ENCODE assay signal across 1 cellular context in the genomic region with DNA sequence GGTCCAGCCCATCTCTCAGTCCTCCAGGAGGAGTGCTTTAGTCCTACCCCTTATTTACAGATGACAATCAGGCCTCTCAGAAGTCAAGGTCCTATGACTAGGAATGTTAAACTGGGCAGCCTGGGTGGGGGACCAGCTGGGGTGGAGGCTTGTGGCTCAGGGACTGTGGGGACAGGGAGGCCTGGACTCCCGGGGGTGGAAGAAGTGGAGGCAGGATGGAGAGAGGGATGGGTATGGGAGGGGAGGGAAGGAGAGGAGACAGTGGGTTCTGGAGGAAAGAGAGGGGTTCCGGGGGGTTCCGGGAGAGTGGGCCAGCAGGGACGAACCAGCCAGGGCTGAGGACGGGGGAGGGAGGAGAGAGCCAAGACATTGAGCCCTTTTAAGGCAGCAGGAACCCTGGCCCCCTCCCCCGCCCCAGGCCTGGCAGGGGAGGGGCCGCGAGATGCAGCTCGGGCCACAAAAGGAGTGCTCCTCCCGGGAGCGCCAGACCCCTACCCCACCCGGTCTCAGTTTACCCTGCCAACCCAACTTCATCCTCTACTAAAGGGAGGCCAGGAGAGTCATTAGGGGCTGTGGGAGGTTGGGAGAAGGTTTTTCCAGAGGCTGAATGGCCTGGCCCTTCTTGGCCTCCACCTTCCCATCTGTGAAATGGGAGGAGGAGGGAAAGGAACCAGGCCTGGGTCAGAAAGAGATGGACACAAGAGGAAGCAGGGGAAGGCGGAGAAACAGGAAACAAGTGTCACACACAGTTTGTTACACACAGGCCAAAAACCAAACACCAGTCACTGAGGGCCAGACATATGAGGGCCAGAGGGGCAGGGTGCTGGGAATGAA.
TF ChIP-seq lines count a peak whose summit lies in the region.

No MANE protein-coding gene starts in this region.

TF ChIP-seq in HepG2, 621 proteins besides CTCF, POLR2A, EP300 and RAD21 (continued from another document and continues in another):
- TF ChIP-seq, protein P1, sequence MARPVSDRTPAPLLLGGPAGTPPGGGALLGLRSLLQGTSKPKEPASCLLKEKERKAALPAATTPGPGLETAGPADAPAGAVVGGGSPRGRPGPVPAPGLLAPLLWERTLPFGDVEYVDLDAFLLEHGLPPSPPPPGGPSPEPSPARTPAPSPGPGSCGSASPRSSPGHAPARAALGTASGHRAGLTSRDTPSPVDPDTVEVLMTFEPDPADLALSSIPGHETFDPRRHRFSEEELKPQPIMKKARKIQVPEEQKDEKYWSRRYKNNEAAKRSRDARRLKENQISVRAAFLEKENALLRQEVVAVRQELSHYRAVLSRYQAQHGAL (CRISPR knock-in tag; IDR thresholded peaks at IDR 0.05; ENCODE audit: not compliant biosample characterization), result no peak
- TF ChIP-seq RARA (CRISPR knock-in tag; IDR thresholded peaks at IDR 0.05) (0 out of 2 replicates have a peak, but pooled peaks have one; percentile 22), BCL6 (CRISPR knock-in tag; IDR thresholded peaks at IDR 0.05) (no peak), TBX2 (CRISPR knock-in tag; IDR thresholded peaks at IDR 0.05; ENCODE audit: borderline replicate concordance) (no peak), ZNF839 (CRISPR knock-in tag; IDR thresholded peaks at IDR 0.05; ENCODE audit: borderline replicate concordance) (no peak), SAFB2 (CRISPR knock-in tag; IDR thresholded peaks at IDR 0.05; ENCODE audit: borderline replicate concordance, low read depth) (no peak), MTA1 (CRISPR knock-in tag; IDR thresholded peaks at IDR 0.05; ENCODE audit: borderline replicate concordance) (no peak), ZNF33A (CRISPR knock-in tag; IDR thresholded peaks at IDR 0.05; ENCODE audit: borderline replicate concordance) (no peak), ZNF556 (CRISPR knock-in tag; IDR thresholded peaks at IDR 0.05; ENCODE audit: borderline replicate concordance) (no peak), ZC3H13 (CRISPR knock-in tag; IDR thresholded peaks at IDR 0.05) (no peak), PAF1 (CRISPR knock-in tag; IDR thresholded peaks at IDR 0.05) (no peak), ZNF768 (CRISPR knock-in tag; IDR thresholded peaks at IDR 0.05) (no peak), HMGA1 (CRISPR knock-in tag; conservative IDR thresholded peaks at IDR 0.05) (no peak), SYNCRIP (IDR thresholded peaks at IDR 0.05; ENCODE audit: insufficient read depth, low read depth, low read length) (no peak), ZNF431 (CRISPR knock-in tag; IDR thresholded peaks at IDR 0.05; ENCODE audit: borderline replicate concordance, low read depth) (no peak), ZFP82 (CRISPR knock-in tag; IDR thresholded peaks at IDR 0.05; ENCODE audit: borderline replicate concordance) (no peak), ZNF256 (CRISPR knock-in tag; conservative IDR thresholded peaks at IDR 0.05) (no peak), PHF20 (CRISPR knock-in tag; IDR thresholded peaks at IDR 0.05) (no peak), TEAD2 (CRISPR knock-in tag; IDR thresholded peaks at IDR 0.05) (no peak), ZFP62 (CRISPR knock-in tag; IDR thresholded peaks at IDR 0.05) (no peak), NFYC (CRISPR knock-in tag; IDR thresholded peaks at IDR 0.05) (no peak), ASH2L (IDR thresholded peaks at IDR 0.05; ENCODE audit: insufficient read length, low read depth, low read length) (no peak), FIP1L1 (IDR thresholded peaks at IDR 0.05; ENCODE audit: borderline replicate concordance, insufficient read depth, low read depth, low read length) (no peak), MATR3 (CRISPR knock-in tag; IDR thresholded peaks at IDR 0.05) (no peak), MEIS2 (CRISPR knock-in tag; IDR thresholded peaks at IDR 0.05) (no peak), SMARCE1 (IDR thresholded peaks at IDR 0.05; ENCODE audit: borderline replicate concordance) (no peak), NFKBIZ (CRISPR knock-in tag; IDR thresholded peaks at IDR 0.05) (no peak), SMC3 (IDR thresholded peaks at IDR 0.05; ENCODE audit: low read length) (no peak)
- TF ChIP-seq, protein P2, sequence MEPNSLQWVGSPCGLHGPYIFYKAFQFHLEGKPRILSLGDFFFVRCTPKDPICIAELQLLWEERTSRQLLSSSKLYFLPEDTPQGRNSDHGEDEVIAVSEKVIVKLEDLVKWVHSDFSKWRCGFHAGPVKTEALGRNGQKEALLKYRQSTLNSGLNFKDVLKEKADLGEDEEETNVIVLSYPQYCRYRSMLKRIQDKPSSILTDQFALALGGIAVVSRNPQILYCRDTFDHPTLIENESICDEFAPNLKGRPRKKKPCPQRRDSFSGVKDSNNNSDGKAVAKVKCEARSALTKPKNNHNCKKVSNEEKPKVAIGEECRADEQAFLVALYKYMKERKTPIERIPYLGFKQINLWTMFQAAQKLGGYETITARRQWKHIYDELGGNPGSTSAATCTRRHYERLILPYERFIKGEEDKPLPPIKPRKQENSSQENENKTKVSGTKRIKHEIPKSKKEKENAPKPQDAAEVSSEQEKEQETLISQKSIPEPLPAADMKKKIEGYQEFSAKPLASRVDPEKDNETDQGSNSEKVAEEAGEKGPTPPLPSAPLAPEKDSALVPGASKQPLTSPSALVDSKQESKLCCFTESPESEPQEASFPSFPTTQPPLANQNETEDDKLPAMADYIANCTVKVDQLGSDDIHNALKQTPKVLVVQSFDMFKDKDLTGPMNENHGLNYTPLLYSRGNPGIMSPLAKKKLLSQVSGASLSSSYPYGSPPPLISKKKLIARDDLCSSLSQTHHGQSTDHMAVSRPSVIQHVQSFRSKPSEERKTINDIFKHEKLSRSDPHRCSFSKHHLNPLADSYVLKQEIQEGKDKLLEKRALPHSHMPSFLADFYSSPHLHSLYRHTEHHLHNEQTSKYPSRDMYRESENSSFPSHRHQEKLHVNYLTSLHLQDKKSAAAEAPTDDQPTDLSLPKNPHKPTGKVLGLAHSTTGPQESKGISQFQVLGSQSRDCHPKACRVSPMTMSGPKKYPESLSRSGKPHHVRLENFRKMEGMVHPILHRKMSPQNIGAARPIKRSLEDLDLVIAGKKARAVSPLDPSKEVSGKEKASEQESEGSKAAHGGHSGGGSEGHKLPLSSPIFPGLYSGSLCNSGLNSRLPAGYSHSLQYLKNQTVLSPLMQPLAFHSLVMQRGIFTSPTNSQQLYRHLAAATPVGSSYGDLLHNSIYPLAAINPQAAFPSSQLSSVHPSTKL (CRISPR knock-in tag; IDR thresholded peaks at IDR 0.05), result 0 out of 2 replicates have a peak, but pooled peaks have one; percentile 18
- TF ChIP-seq, protein P3, sequence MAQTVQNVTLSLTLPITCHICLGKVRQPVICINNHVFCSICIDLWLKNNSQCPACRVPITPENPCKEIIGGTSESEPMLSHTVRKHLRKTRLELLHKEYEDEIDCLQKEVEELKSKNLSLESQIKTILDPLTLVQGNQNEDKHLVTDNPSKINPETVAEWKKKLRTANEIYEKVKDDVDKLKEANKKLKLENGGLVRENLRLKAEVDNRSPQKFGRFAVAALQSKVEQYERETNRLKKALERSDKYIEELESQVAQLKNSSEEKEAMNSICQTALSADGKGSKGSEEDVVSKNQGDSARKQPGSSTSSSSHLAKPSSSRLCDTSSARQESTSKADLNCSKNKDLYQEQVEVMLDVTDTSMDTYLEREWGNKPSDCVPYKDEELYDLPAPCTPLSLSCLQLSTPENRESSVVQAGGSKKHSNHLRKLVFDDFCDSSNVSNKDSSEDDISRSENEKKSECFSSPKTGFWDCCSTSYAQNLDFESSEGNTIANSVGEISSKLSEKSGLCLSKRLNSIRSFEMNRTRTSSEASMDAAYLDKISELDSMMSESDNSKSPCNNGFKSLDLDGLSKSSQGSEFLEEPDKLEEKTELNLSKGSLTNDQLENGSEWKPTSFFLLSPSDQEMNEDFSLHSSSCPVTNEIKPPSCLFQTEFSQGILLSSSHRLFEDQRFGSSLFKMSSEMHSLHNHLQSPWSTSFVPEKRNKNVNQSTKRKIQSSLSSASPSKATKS (CRISPR knock-in tag; IDR thresholded peaks at IDR 0.05), result no peak
- TF ChIP-seq, protein P4, sequence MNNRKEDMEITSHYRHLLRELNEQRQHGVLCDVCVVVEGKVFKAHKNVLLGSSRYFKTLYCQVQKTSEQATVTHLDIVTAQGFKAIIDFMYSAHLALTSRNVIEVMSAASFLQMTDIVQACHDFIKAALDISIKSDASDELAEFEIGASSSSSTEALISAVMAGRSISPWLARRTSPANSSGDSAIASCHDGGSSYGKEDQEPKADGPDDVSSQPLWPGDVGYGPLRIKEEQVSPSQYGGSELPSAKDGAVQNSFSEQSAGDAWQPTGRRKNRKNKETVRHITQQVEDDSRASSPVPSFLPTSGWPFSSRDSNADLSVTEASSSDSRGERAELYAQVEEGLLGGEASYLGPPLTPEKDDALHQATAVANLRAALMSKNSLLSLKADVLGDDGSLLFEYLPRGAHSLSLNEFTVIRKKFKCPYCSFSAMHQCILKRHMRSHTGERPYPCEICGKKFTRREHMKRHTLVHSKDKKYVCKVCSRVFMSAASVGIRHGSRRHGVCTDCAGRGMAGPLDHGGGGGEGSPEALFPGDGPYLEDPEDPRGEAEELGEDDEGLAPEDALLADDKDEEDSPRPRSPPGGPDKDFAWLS (CRISPR knock-in tag; IDR thresholded peaks at IDR 0.05; ENCODE audit: borderline replicate concordance), result no peak
- TF ChIP-seq, protein P5, sequence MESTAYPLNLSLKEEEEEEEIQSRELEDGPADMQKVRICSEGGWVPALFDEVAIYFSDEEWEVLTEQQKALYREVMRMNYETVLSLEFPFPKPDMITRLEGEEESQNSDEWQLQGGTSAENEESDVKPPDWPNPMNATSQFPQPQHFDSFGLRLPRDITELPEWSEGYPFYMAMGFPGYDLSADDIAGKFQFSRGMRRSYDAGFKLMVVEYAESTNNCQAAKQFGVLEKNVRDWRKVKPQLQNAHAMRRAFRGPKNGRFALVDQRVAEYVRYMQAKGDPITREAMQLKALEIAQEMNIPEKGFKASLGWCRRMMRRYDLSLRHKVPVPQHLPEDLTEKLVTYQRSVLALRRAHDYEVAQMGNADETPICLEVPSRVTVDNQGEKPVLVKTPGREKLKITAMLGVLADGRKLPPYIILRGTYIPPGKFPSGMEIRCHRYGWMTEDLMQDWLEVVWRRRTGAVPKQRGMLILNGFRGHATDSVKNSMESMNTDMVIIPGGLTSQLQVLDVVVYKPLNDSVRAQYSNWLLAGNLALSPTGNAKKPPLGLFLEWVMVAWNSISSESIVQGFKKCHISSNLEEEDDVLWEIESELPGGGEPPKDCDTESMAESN (CRISPR knock-in tag; conservative IDR thresholded peaks at IDR 0.05), result no peak
- TF ChIP-seq, protein P6, sequence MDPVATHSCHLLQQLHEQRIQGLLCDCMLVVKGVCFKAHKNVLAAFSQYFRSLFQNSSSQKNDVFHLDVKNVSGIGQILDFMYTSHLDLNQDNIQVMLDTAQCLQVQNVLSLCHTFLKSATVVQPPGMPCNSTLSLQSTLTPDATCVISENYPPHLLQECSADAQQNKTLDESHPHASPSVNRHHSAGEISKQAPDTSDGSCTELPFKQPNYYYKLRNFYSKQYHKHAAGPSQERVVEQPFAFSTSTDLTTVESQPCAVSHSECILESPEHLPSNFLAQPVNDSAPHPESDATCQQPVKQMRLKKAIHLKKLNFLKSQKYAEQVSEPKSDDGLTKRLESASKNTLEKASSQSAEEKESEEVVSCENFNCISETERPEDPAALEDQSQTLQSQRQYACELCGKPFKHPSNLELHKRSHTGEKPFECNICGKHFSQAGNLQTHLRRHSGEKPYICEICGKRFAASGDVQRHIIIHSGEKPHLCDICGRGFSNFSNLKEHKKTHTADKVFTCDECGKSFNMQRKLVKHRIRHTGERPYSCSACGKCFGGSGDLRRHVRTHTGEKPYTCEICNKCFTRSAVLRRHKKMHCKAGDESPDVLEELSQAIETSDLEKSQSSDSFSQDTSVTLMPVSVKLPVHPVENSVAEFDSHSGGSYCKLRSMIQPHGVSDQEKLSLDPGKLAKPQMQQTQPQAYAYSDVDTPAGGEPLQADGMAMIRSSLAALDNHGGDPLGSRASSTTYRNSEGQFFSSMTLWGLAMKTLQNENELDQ (CRISPR knock-in tag; IDR thresholded peaks at IDR 0.05; ENCODE audit: borderline replicate concordance), result no peak
- TF ChIP-seq, protein P7, sequence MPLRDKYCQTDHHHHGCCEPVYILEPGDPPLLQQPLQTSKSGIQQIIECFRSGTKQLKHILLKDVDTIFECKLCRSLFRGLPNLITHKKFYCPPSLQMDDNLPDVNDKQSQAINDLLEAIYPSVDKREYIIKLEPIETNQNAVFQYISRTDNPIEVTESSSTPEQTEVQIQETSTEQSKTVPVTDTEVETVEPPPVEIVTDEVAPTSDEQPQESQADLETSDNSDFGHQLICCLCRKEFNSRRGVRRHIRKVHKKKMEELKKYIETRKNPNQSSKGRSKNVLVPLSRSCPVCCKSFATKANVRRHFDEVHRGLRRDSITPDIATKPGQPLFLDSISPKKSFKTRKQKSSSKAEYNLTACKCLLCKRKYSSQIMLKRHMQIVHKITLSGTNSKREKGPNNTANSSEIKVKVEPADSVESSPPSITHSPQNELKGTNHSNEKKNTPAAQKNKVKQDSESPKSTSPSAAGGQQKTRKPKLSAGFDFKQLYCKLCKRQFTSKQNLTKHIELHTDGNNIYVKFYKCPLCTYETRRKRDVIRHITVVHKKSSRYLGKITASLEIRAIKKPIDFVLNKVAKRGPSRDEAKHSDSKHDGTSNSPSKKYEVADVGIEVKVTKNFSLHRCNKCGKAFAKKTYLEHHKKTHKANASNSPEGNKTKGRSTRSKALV (CRISPR knock-in tag; IDR thresholded peaks at IDR 0.05), result no peak
- TF ChIP-seq, protein P8, sequence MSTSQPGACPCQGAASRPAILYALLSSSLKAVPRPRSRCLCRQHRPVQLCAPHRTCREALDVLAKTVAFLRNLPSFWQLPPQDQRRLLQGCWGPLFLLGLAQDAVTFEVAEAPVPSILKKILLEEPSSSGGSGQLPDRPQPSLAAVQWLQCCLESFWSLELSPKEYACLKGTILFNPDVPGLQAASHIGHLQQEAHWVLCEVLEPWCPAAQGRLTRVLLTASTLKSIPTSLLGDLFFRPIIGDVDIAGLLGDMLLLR (CRISPR knock-in tag; IDR thresholded peaks at IDR 0.05), result no peak
- TF ChIP-seq, protein P9, sequence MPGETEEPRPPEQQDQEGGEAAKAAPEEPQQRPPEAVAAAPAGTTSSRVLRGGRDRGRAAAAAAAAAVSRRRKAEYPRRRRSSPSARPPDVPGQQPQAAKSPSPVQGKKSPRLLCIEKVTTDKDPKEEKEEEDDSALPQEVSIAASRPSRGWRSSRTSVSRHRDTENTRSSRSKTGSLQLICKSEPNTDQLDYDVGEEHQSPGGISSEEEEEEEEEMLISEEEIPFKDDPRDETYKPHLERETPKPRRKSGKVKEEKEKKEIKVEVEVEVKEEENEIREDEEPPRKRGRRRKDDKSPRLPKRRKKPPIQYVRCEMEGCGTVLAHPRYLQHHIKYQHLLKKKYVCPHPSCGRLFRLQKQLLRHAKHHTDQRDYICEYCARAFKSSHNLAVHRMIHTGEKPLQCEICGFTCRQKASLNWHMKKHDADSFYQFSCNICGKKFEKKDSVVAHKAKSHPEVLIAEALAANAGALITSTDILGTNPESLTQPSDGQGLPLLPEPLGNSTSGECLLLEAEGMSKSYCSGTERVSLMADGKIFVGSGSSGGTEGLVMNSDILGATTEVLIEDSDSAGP (CRISPR knock-in tag; IDR thresholded peaks at IDR 0.05; ENCODE audit: borderline replicate concordance), result 0 out of 2 replicates have a peak, but pooled peaks have one; percentile 4
- TF ChIP-seq, protein P10, sequence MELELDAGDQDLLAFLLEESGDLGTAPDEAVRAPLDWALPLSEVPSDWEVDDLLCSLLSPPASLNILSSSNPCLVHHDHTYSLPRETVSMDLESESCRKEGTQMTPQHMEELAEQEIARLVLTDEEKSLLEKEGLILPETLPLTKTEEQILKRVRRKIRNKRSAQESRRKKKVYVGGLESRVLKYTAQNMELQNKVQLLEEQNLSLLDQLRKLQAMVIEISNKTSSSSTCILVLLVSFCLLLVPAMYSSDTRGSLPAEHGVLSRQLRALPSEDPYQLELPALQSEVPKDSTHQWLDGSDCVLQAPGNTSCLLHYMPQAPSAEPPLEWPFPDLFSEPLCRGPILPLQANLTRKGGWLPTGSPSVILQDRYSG (CRISPR knock-in tag; IDR thresholded peaks at IDR 0.05), result no peak
